8 cellular contexts compared by ENCODE assay signal in the genomic region with DNA sequence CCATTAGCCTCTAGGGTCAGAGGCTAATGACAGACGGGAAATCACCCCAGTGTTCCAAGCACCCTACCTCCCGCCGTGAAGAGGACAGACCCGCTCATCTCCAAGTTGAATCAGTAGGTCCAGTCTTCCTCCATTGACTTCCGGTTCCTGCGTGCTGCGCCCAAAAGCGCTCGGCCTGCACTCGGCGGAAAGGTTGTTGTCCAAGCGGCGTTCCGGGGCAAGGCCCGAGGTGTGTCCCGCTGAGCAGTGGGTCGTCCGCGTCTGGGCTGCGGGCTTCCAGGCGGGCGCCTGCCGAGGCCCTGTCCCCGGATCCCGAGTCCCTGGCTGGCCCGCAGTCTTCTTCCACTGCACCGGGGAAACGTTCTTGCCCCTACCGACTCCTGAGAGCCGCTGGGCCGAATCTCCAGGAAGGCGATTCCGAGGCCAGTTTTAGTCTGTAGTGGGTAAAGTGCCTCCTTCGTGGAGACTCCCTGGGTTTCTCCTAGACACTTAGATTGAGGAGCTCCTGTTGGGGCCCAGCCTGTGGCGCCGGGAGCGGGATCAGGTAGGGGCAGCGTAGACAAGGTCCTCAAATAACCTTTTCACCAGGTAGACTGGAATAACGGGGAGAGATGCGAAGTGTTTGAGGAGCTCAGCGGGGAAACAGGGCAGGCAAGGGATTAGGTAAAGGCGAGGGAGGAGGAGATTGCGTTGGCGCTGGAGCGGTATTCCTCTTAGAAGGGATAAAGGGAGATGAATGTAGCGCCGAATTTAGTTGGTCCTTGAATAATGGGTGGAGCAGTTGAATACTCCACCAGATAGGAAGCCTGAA. TPM values are rescaled to one million over a fixed set of nuclear protein-coding genes. Genes with fewer than 3 reads are reported as not detected.
A peak's percentile ranks its signal among the peaks of the same experiment; 100 is the strongest.
DNase-seq lines count a peak whose midpoint lies in the region; ATAC-seq, FAIRE-seq and TF ChIP-seq lines count a peak whose summit lies in the region.

A gene with protein sequence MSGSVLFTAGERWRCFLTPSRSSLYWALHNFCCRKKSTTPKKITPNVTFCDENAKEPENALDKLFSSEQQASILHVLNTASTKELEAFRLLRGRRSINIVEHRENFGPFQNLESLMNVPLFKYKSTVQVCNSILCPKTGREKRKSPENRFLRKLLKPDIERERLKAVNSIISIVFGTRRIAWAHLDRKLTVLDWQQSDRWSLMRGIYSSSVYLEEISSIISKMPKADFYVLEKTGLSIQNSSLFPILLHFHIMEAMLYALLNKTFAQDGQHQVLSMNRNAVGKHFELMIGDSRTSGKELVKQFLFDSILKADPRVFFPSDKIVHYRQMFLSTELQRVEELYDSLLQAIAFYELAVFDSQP (minus strand): TSS at position 138 of the 811 bp plus-strand sequence. CDS start 40 bp downstream, at position 98.

- TF ChIP-seq POLR2A in A549 (IDR thresholded peaks at IDR 0.05; ENCODE audit: low read length) = peak; percentile 94

- POLR2A ChIA-PET in A549 (lab: Yijun Ruan, JAX) = interaction anchor here (0.7 to 1.1 kb wide), 5 partner anchors 9 to 188 kb away, joined by 4 to 13 read pairs (median 4); a partner anchor contains a TSS

- H3K9me3 ChIP-seq in A549 (no peaks in the 10 kb centered on the region), mammary epithelial cell (replicated peaks; ENCODE audit: insufficient read depth, low read length) (no peaks in the 10 kb centered on the region), iPS-20b (ENCODE audit: insufficient read depth, low read depth, low read length) (no peaks in the 10 kb centered on the region)

- TF ChIP-seq EP300 in A549 (IDR thresholded peaks at IDR 0.05) = no peak

- H3K4me1 ChIP-seq in A549 = peaks cover 11% of the 10 kb centered on the region; the same call in 2 of the 3 replicates
- H3K4me1 ChIP-seq in mammary epithelial cell (ENCODE audit: insufficient read depth, low read length) = peaks cover 5% of the 10 kb centered on the region
- no peaks in the 10 kb centered on the region for H3K4me1 ChIP-seq in iPS-20b (ENCODE audit: insufficient read depth, low read length)

- CTCF ChIA-PET in A549 (lab: Yijun Ruan, JAX) (interaction anchor here (0.7 to 1.5 kb wide), 4 partner anchors 9 to 310 kb away, joined by 3 to 10 read pairs (median 4); a partner anchor contains a TSS), mammary epithelial cell (lab: Charles Lee; ENCODE audit: low non-redundant PET) (no interaction called here)

- H3K9ac ChIP-seq in mammary epithelial cell (ENCODE audit: insufficient read depth, low read length) = peak within 1 kb of the TSS; percentile 93
- H3K9ac ChIP-seq in iPS-20b (ENCODE audit: low read depth, low read length) = peak within 1 kb of the TSS; percentile 91

- intact Hi-C loops in mammary epithelial cell (cut with micrococcal nuclease) = loop anchor here (1.0 to 5.0 kb wide), 3 partner anchors 65 to 311 kb away; a partner anchor contains a TSS

- ATAC-seq in A549 (peak; percentile 97 to 98), GM18861 (IDR thresholded peaks at IDR 0.05; ENCODE audit: unreplicated experiment) (peak; percentile 81), HG03097 (IDR thresholded peaks at IDR 0.05; ENCODE audit: low FRiP score, unreplicated experiment) (peak; percentile 93)

- TF ChIP-seq CTCF in A549 (IDR thresholded peaks at IDR 0.05) (no peak), WI38 (IDR thresholded peaks at IDR 0.05; ENCODE audit: low read depth, low read length) (no peak), mammary epithelial cell (conservative IDR thresholded peaks at IDR 0.05 in 1 of 2, IDR thresholded peaks at IDR 0.05 in 1 of 2; ENCODE audit: extremely low read depth in 1 of 2, insufficient read depth in 1 of 2, low read depth in 1 of 2, low read length in 2 of 2) (no peak)

- H3K36me3 ChIP-seq in mammary epithelial cell (ENCODE audit: insufficient read depth, low read length) (peaks cover 2% of the 10 kb centered on the region), iPS-20b (ENCODE audit: insufficient read depth, low read depth, low read length) (peaks cover 22% of the 10 kb centered on the region)

- peak within 1 kb of the TSS; percentile 82 to 91 for H3K27ac ChIP-seq in A549
- H3K27ac ChIP-seq in mammary epithelial cell (ENCODE audit: insufficient read depth, low read depth, low read length) = peak within 1 kb of the TSS; percentile 69
- H3K27ac ChIP-seq in iPS-20b (ENCODE audit: low read length) = peak within 1 kb of the TSS; percentile 43
- H3K27ac ChIP-seq in skin epidermis = peak within 1 kb of the TSS; percentile 58 to 98 (median 90)

- H3K4me2 ChIP-seq in A549 = peak within 1 kb of the TSS; percentile 86
- H3K4me2 ChIP-seq in mammary epithelial cell (ENCODE audit: insufficient read depth, low read depth, low read length) = peak within 1 kb of the TSS; percentile 81

- TF ChIP-seq RAD21 in A549 (conservative IDR thresholded peaks at IDR 0.05 in 1 of 2, IDR thresholded peaks at IDR 0.05 in 1 of 2) = peak; percentile 17 to 51; a peak in 3 of 5 replicates

- TSS peak; percentile 49 for BruUV-seq in mammary epithelial cell (replicated peaks; lab: Mats Ljungman, UMichigan)

- dilution Hi-C loops in mammary epithelial cell (cut with HindIII; ENCODE audit: low sequenced_read_pairs) = no loop called here

- 4% methylated on average over 31 of the region's 47 CpGs for WGBS in A549 (ENCODE audit: missing lambda C conversion rate)
- WGBS in mammary epithelial cell (ENCODE audit: low coverage, missing lambda C conversion rate) = under 1% methylated on average over 23 of the region's 47 CpGs

- no peak for FAIRE-seq in A549 (lab: Jason Lieb, UNC)

- H3K4me3 ChIP-seq in A549 (peak within 1 kb of the TSS; percentile 76), WI38 (ENCODE audit: low read depth, low read length) (peak within 1 kb of the TSS; percentile 95), mammary epithelial cell (replicated peaks in 1 of 3; ENCODE audit: insufficient read depth in 1 of 3, low read depth in 2 of 3, low read length in 3 of 3) (peak within 1 kb of the TSS; percentile 60 to 98 (median 95)), iPS-20b (ENCODE audit: low read length) (peak within 1 kb of the TSS; percentile 92), skin epidermis (peak within 1 kb of the TSS; percentile 45 to 81 (median 66))

- DNase-seq in A549 (ENCODE audit: low read depth in 1 of 2, low spot score in 1 of 2) (peak; percentile 96), NCI-H2196 (lab: John Stamatoyannopoulos, UW; ENCODE audit: unreplicated experiment) (peak; percentile 62), mammary epithelial cell (peak; percentile 91)

- in situ Hi-C loops in mammary epithelial cell (cut with MboI; ENCODE audit: low sequenced_read_pairs in 2 of 2) = no loop called here

- no peaks in the 10 kb centered on the region for H4K20me1 ChIP-seq in mammary epithelial cell (ENCODE audit: insufficient read depth, low read length)

- no peaks in the 10 kb centered on the region for H3K27me3 ChIP-seq in mammary epithelial cell (ENCODE audit: insufficient read depth, low read length)
- no peaks in the 10 kb centered on the region for H3K27me3 ChIP-seq in iPS-20b (ENCODE audit: insufficient read depth, low read length)

- peaks cover 41% of the 10 kb centered on the region for H3K79me2 ChIP-seq in mammary epithelial cell (ENCODE audit: insufficient read depth, low read length)

- peak within 1 kb of the TSS; percentile 99 for H2AFZ ChIP-seq in mammary epithelial cell (ENCODE audit: low read depth, low read length)

TF ChIP-seq in A549, 52 proteins besides CTCF, POLR2A, EP300 and RAD21 (continues in another document):
- TF ChIP-seq, protein P1, sequence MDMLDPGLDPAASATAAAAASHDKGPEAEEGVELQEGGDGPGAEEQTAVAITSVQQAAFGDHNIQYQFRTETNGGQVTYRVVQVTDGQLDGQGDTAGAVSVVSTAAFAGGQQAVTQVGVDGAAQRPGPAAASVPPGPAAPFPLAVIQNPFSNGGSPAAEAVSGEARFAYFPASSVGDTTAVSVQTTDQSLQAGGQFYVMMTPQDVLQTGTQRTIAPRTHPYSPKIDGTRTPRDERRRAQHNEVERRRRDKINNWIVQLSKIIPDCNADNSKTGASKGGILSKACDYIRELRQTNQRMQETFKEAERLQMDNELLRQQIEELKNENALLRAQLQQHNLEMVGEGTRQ (IDR thresholded peaks at IDR 0.05) = no peak
- TF ChIP-seq NFE2L2 (conservative IDR thresholded peaks at IDR 0.05; ENCODE audit: low read length) (no peak), ZNF302 (CRISPR knock-in tag; IDR thresholded peaks at IDR 0.05) (no peak), MAZ (IDR thresholded peaks at IDR 0.05; ENCODE audit: borderline replicate concordance, low read depth, low read length) (0 out of 2 replicates have a peak, but pooled peaks have one; percentile 42), SMC3 (IDR thresholded peaks at IDR 0.05) (peak; percentile 48), CBX2 (IDR thresholded peaks at IDR 0.05; ENCODE audit: borderline replicate concordance, low read depth) (no peak), EHMT2 (IDR thresholded peaks at IDR 0.05; ENCODE audit: low read depth) (no peak), MAFK (IDR thresholded peaks at IDR 0.05; ENCODE audit: partially characterized antibody) (no peak), CHD4 (IDR thresholded peaks at IDR 0.05; ENCODE audit: borderline replicate concordance) (no peak), RNF2 (IDR thresholded peaks at IDR 0.05; ENCODE audit: borderline replicate concordance, low read depth) (no peak), CHD2 (IDR thresholded peaks at IDR 0.05; ENCODE audit: low read length, partially characterized antibody) (peak; percentile 22), POLR2AphosphoS2 (conservative IDR thresholded peaks at IDR 0.05; ENCODE audit: low read length) (no peak), PHF8 (IDR thresholded peaks at IDR 0.05; ENCODE audit: borderline replicate concordance, low read depth) (peak; percentile 99)
- TF ChIP-seq, protein P2, sequence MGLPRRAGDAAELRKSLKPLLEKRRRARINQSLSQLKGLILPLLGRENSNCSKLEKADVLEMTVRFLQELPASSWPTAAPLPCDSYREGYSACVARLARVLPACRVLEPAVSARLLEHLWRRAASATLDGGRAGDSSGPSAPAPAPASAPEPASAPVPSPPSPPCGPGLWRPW (IDR thresholded peaks at IDR 0.05) = no peak
- TF ChIP-seq, protein P3, sequence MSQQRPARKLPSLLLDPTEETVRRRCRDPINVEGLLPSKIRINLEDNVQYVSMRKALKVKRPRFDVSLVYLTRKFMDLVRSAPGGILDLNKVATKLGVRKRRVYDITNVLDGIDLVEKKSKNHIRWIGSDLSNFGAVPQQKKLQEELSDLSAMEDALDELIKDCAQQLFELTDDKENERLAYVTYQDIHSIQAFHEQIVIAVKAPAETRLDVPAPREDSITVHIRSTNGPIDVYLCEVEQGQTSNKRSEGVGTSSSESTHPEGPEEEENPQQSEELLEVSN (IDR thresholded peaks at IDR 0.05; ENCODE audit: borderline replicate concordance, low read depth) = peak; percentile 81

RNA-seq across cellular contexts. Expression of the gene that starts here (rescaled TPM):
- 25.3 and 27.5 TPM in 2 replicates for polyA plus RNA-seq in A549 (2011; rRNA removed)
- 6.1 and 7.7 TPM in 2 replicates for polyA plus RNA-seq in A549 (2012; cell fraction: cytosol; rRNA removed)
- 3.2 and 7.8 TPM in 2 replicates for polyA plus RNA-seq in A549 (2012; cell fraction: nucleus; rRNA removed)
- 26.8 to 31.6 TPM (median 30.6 TPM) in 3 replicates for polyA plus RNA-seq in A549 (2017; fragmentation: RNase III; extraction: RNeasy Plus Mini Kit Qiagen cat#74134 plus additional on column Dnase treatment)
- 5.9 and 6.5 TPM in 2 replicates for polyA minus RNA-seq in A549 (2011; rRNA and poly(A)+ RNA removed)
- 10 to 100 TPM; 13.9 to 19.3 TPM for total RNA-seq in mammary epithelial cell
- polyA plus RNA-seq in mammary epithelial cell = 7.6 TPM
- not detected for polyA minus RNA-seq in mammary epithelial cell

Comparison
In these comparisons a context has a peak if more than half of its experiments do, and no peak if none do; other contexts are left out.
1. Peak in every context shown above with its lines: DNase-seq, ATAC-seq, H3K4me3 ChIP-seq and H3K27ac ChIP-seq.